In the genomic region with DNA sequence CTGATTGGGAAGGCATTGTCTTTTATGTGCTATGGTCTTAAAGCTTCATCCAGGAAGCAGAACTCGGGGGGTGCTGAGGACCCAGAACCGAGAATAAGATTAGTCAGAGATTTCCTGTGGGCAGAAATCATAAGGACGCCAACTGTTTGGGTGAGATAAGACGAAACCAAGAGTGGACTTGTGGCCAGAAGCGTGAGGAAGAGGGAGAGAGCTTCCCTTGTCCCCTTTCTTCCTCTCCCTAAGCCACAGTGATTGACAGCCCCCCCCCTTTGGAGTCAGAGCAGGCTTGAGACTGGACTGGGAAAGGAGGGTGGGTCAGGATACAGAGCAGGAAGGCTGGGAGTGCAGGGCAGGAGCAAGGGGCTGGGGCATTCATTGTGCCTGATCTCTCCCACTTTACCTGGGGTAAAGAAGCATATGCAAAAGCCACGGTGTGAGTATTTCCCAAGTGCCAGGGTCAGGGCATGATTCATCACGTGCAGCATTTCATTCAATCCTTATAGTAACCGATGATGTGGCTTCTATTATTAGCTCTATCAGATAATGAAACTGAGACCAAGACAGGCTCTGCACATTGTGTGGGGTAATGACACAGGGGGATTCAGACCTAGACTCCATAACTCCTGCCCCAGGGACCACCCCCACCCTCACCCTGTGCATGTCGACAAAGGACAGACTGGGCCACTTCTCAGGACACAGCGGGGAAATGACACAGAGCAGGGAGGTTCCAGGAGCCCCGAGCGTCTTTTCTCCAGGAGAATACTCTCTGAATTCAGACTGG, we compare ENCODE assay signal across 9 cellular contexts. TPM values are rescaled to one million over a fixed set of nuclear protein-coding genes. Genes with fewer than 3 reads are reported as not detected.
A peak's percentile ranks its signal among the peaks of the same experiment; 100 is the strongest.
DNase-seq lines count a peak whose midpoint lies in the region; ATAC-seq and TF ChIP-seq lines count a peak whose summit lies in the region.
"Had no signal": no experiment of that assay in that cellular context is flagged by ENCODE, and none has a peak within 500 bp of the region (broad histone marks: within the 10 kb centered on the region; RNA-seq: fewer than 3 reads in every experiment).

No MANE protein-coding gene starts in this region.

- no peaks in the 10 kb centered on the region for H3K9me3 ChIP-seq in RWPE2 (ENCODE audit: severe bottlenecking)

- H3K4me3 ChIP-seq in RWPE2 (ENCODE audit: severe bottlenecking), result no peak overlapping the region

- ATAC-seq in GM21786 (IDR thresholded peaks at IDR 0.05; ENCODE audit: unreplicated experiment), result peak; percentile 51
- peak; percentile 73 for ATAC-seq in RWPE2 (ENCODE audit: low read depth)
- no peak for ATAC-seq in HG03520 (IDR thresholded peaks at IDR 0.05; ENCODE audit: unreplicated experiment)
- ATAC-seq in GM19455 (IDR thresholded peaks at IDR 0.05; ENCODE audit: unreplicated experiment), result no peak

- DNase-seq in CMK (ENCODE audit: low read depth) (peak; percentile 60), RWPE2 (ENCODE audit: low spot score) (no peak), globus pallidus (ENCODE audit: low spot score) (peak; percentile 25), DMS114 treated with DMSO at 0.1 percent for 48 hours (lab: John Stamatoyannopoulos, UW; ENCODE audit: unreplicated experiment) (no peak), occipital lobe (lab: John Stamatoyannopoulos, UW) (no peak)

- H3K27me3 ChIP-seq in RWPE2 (ENCODE audit: insufficient read depth, poor library complexity, severe bottlenecking), result no peaks in the 10 kb centered on the region

- no peak overlapping the region for H3K27ac ChIP-seq in RWPE2 (ENCODE audit: poor library complexity, severe bottlenecking)
- H3K27ac ChIP-seq: parathyroid adenoma had no signal

- TF ChIP-seq CTCF in RWPE2 (IDR thresholded peaks at IDR 0.05; ENCODE audit: poor library complexity, severe bottlenecking), result no peak

- H3K4me1 ChIP-seq in RWPE2 (ENCODE audit: insufficient read depth, poor library complexity, severe bottlenecking), result peaks cover 7% of the 10 kb centered on the region
- H3K4me1 ChIP-seq: parathyroid adenoma had no signal

- no peaks in the 10 kb centered on the region for H3K36me3 ChIP-seq in RWPE2 (ENCODE audit: low read depth)

RNA-seq across cellular contexts. Expression of a gene that starts 3.0 kb away (rescaled TPM):
- not detected for total RNA-seq in occipital lobe

RNA-seq across cellular contexts. Expression of a gene that starts 49.4 kb away (rescaled TPM):
- total RNA-seq in occipital lobe, result 4.2 TPM

RNA-seq across cellular contexts. Expression of a gene that starts 56.6 kb away (rescaled TPM):
- not detected for total RNA-seq in occipital lobe

Comparison
In these comparisons a context has a peak if more than half of its experiments do, and no peak if none do; other contexts are left out.
1. DNase-seq: peak in CMK (single experiment) and globus pallidus (single experiment); none in RWPE2 (single experiment), DMS114 treated with DMSO at 0.1 percent for 48 hours (single experiment) and occipital lobe (single experiment).
2. ATAC-seq: peak in GM21786 (single experiment) and RWPE2 (single experiment); none in HG03520 (single experiment) and GM19455 (single experiment).